ENCODE assay signal across 20 cellular contexts in the genomic region with DNA sequence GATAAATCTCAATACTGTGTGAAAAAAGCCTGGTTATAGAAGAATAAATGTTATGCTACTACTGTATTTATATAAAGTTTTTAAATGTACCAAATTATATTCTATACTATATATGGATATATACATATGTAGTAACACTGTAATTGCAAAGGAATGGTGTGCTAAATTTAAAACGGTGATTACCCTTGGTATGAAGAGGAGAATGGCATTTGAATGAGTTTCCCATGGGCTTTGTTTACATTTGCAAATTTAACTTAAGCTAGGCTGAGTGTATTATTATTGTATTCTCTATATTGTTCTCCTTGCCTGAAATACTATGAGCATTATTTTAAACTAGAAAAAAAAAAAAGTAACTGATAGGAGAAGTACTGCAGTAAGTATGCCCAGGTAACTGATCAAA. TPM values are rescaled to one million over a fixed set of nuclear protein-coding genes. Genes with fewer than 3 reads are reported as not detected.
A peak's percentile ranks its signal among the peaks of the same experiment; 100 is the strongest.
DNase-seq lines count a peak whose midpoint lies in the region; ATAC-seq, FAIRE-seq and TF ChIP-seq lines count a peak whose summit lies in the region.
"Had no signal": no experiment of that assay in that cellular context is flagged by ENCODE, and none has a peak within 500 bp of the region (broad histone marks: within the 10 kb centered on the region; RNA-seq: fewer than 3 reads in every experiment).

No MANE protein-coding gene starts in this region.

- DNase-seq in EH (ENCODE audit: low read depth), result peak; percentile 86
- peak; percentile 30 for DNase-seq in HFFc6
- DNase-seq in bronchial epithelial cell (ENCODE audit: low read depth), result peak; percentile 51
- DNase-seq in mesothelial cell of epicardium (ENCODE audit: low spot score in 2 of 2, unreplicated experiment in 2 of 2), result no peak
- DNase-seq in activated effector memory CD4-positive, alpha-beta T cell treated with Interleukin-2 at 50 U/mL for 16 hours, result no peak
- DNase-seq in T-helper 9 cell, result no peak
- DNase-seq: CD4-positive, alpha-beta T cell; DMS53; NCI-H1417; NCI-H187; NCI-H2107; NCI-H510A treated with DMSO at 0.1 percent for 48 hours; NCI-H82; SHP77 had no signal

- H3K4me3 Mint-ChIP-seq in HFFc6 (0 out of 2 replicates have a peak overlapping the region, but pooled peaks have one; percentile 1), mesothelial cell of epicardium (no peak overlapping the region)
- H3K4me3 Mint-ChIP-seq: CD4-positive, alpha-beta T cell had no signal

- H3K4me3 ChIP-seq in bronchial epithelial cell (ENCODE audit: low read depth, low read length), result no peak overlapping the region
- H3K4me3 ChIP-seq: SK-N-MC had no signal

- H3K36me3 Mint-ChIP-seq in HFFc6 (ENCODE audit: low read depth) (0 out of 2 replicates have a peak, but pooled peaks cover 4% of the 10 kb centered on the region), mesothelial cell of epicardium (no peaks in the 10 kb centered on the region)

- ATAC-seq in HG03025 (IDR thresholded peaks at IDR 0.05; ENCODE audit: low FRiP score, unreplicated experiment), result no peak
- ATAC-seq in HG03135 (IDR thresholded peaks at IDR 0.05; ENCODE audit: unreplicated experiment), result no peak
- ATAC-seq: HepG2 had no signal

- H3K27me3 ChIP-seq in bronchial epithelial cell (ENCODE audit: control insufficient read depth, insufficient read depth, low read length), result no peaks in the 10 kb centered on the region

- FAIRE-seq in bronchial epithelial cell (lab: Jason Lieb, UNC), result no peak
- FAIRE-seq: A204.1, H54, HepG2 had no signal

- H3K9me3 Mint-ChIP-seq in HFFc6, result no peaks in the 10 kb centered on the region
- H3K9me3 Mint-ChIP-seq in mesothelial cell of epicardium, result no peaks in the 10 kb centered on the region
- H3K9me3 Mint-ChIP-seq: CD4-positive, alpha-beta T cell had no signal

- TF ChIP-seq CTCF in HFFc6 (IDR thresholded peaks at IDR 0.05) (no peak), bronchial epithelial cell (IDR thresholded peaks at IDR 0.05; ENCODE audit: insufficient read depth, low read length, severe bottlenecking) (no peak), mesothelial cell of epicardium (IDR thresholded peaks at IDR 0.05; ENCODE audit: unreplicated experiment) (no peak)

- H3K27me3 Mint-ChIP-seq in HFFc6 (ENCODE audit: insufficient read depth) (no peaks in the 10 kb centered on the region), mesothelial cell of epicardium (ENCODE audit: low read depth) (no peaks in the 10 kb centered on the region)
- H3K27me3 Mint-ChIP-seq: CD4-positive, alpha-beta T cell had no signal

- H3K36me3 ChIP-seq in bronchial epithelial cell (ENCODE audit: control insufficient read depth, insufficient read depth, low read length), result no peaks in the 10 kb centered on the region

- H3K27ac Mint-ChIP-seq in HFFc6, result peak overlapping the region; percentile 53
- peak overlapping the region; percentile 43 for H3K27ac Mint-ChIP-seq in mesothelial cell of epicardium
- H3K27ac Mint-ChIP-seq: CD4-positive, alpha-beta T cell had no signal

- H3K4me1 Mint-ChIP-seq in HFFc6 (ENCODE audit: low read depth) (peaks cover 70% of the 10 kb centered on the region), mesothelial cell of epicardium (peaks cover 36% of the 10 kb centered on the region)

RNA-seq across cellular contexts. Expression of gene SP3, which starts 4.7 kb away (rescaled TPM):
- 10 to 100 TPM; 45.0 to 63.7 (median 52.1) TPM for total RNA-seq in HFFc6 (2021; fragmentation: NEBNext Ultra II Directional; extraction: Animal tissue kit (Norgen Biotek cat#: 25700))
- total RNA-seq in bronchial epithelial cell (87.7 and 104 TPM in 2 replicates), mesothelial cell of epicardium (106 to 113 TPM (median 110 TPM) in 3 replicates)

Comparison
In these comparisons a context has a peak if more than half of its experiments do, and no peak if none do; other contexts are left out.
1. DNase-seq: peak in EH (single experiment), HFFc6 (single experiment) and bronchial epithelial cell (single experiment); none in mesothelial cell of epicardium (0 of 2), activated effector memory CD4-positive, alpha-beta T cell treated with Interleukin-2 at 50 U/mL for 16 hours (single experiment) and T-helper 9 cell (single experiment).